36 cellular contexts compared by ENCODE assay signal in the genomic region with DNA sequence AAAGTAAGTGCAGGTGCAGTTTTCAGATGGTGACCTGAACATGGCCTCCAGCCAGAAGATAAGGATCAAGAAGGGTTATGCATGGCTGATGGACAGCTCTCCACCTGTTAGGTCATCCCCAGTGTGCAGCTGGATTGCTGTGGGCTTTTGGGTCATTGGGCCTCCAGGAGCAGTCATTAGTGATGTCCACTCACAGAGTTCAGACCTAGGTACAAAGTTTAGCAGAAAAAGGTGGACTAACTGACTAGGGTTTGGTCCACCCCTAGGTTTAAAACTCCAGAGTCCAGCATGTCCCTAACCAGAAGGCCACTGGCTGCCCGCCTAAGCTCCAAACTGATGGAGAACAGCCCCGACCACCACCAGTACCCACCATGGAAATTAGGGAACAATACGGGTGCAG. TPM values are rescaled to one million over a fixed set of nuclear protein-coding genes. Genes with fewer than 3 reads are reported as not detected.
"Had no signal": no experiment of that assay in that cellular context is flagged by ENCODE, and none has a peak within 500 bp of the region (broad histone marks: within the 10 kb centered on the region; RNA-seq: fewer than 3 reads in every experiment).

No MANE protein-coding gene starts in this region.

- H3K9ac ChIP-seq: KMS-11 had no signal

- H3K27ac Mint-ChIP-seq: activated CD4-positive, alpha-beta T cell treated with anti-CD3 and anti-CD28 coated beads, Interleukin-2, amount 10 ng/mL, durations not matched to agents 7 days and 5 days; activated CD8-positive, alpha-beta T cell treated with anti-CD3 and anti-CD28 coated beads, Interleukin-2, amount 10 ng/mL, durations not matched to agents 7 days and 5 days; activated naive CD4-positive, alpha-beta T cell treated with anti-CD3 and anti-CD28 coated beads, Interleukin-2, amount 10 ng/mL, durations not matched to agents 7 days and 5 days; activated naive CD8-positive, alpha-beta T cell; activated naive CD8-positive, alpha-beta T cell treated with anti-CD3 and anti-CD28 coated beads, Interleukin-2, amount 50 U/mL, for 24 hours; activated T-cell treated with anti-CD3 and anti-CD28 coated beads, Interleukin-2, amount 50 U/mL, for 24 hours; activated T-helper 2 cell treated with anti-CD3 and anti-CD28 coated beads, Interferon-gamma antibody, Interleukin-2, Interleukin-4, amounts not matched to agents 10 μg/mL and 5 μg/mL and 100 μg/mL, durations not matched to agents 14 hours and 24 hours and 36 hours had no signal

- H3K4me2 ChIP-seq: KMS-11 had no signal

- H3K36me3 ChIP-seq: WERI-Rb-1 had no signal

- ATAC-seq: activated CD8-positive, alpha-beta T cell treated with anti-CD3 and anti-CD28 coated beads, Interleukin-2, amount 10 ng/mL, durations not matched to agents 7 days and 5 days; activated naive CD8-positive, alpha-beta T cell treated with anti-CD3 and anti-CD28 coated beads, Interleukin-2, amount 50 U/mL, for 24 hours had no signal

- H3K4me1 Mint-ChIP-seq: activated CD4-positive, alpha-beta T cell treated with anti-CD3 and anti-CD28 coated beads, Interleukin-2, amount 10 ng/mL, durations not matched to agents 7 days and 5 days; activated naive CD4-positive, alpha-beta T cell treated with anti-CD3 and anti-CD28 coated beads, Interleukin-2, amount 10 ng/mL, durations not matched to agents 7 days and 5 days; activated naive CD8-positive, alpha-beta T cell treated with anti-CD3 and anti-CD28 coated beads, Interleukin-2, amount 50 U/mL, for 24 hours; brain had no signal

- H3K36me3 Mint-ChIP-seq: activated naive CD4-positive, alpha-beta T cell treated with anti-CD3 and anti-CD28 coated beads, Interleukin-2, amount 10 ng/mL, durations not matched to agents 7 days and 5 days; activated naive CD8-positive, alpha-beta T cell; brain had no signal

- H3K4me3 Mint-ChIP-seq: activated CD4-positive, alpha-beta T cell treated with anti-CD3 and anti-CD28 coated beads, Interleukin-2, amount 10 ng/mL, durations not matched to agents 7 days and 5 days; activated CD8-positive, alpha-beta T cell treated with anti-CD3 and anti-CD28 coated beads, Interleukin-2, amount 10 ng/mL, durations not matched to agents 7 days and 5 days; activated naive CD4-positive, alpha-beta T cell treated with anti-CD3 and anti-CD28 coated beads, Interleukin-2, amount 10 ng/mL, durations not matched to agents 7 days and 5 days; activated naive CD8-positive, alpha-beta T cell; activated naive CD8-positive, alpha-beta T cell treated with anti-CD3 and anti-CD28 coated beads, Interleukin-2, amount 50 U/mL, for 24 hours; activated T-cell treated with anti-CD3 and anti-CD28 coated beads, Interleukin-2, amount 50 U/mL, for 24 hours; brain had no signal

- H3K9me3 Mint-ChIP-seq: activated CD4-positive, alpha-beta T cell treated with anti-CD3 and anti-CD28 coated beads, Interleukin-2, amount 10 ng/mL, durations not matched to agents 7 days and 5 days; activated naive CD4-positive, alpha-beta T cell treated with anti-CD3 and anti-CD28 coated beads, Interleukin-2, amount 10 ng/mL, durations not matched to agents 7 days and 5 days; activated naive CD8-positive, alpha-beta T cell treated with anti-CD3 and anti-CD28 coated beads, Interleukin-2, amount 50 U/mL, for 24 hours; activated T-cell treated with anti-CD3 and anti-CD28 coated beads, Interleukin-2, amount 50 U/mL, for 24 hours; activated T-helper 2 cell treated with anti-CD3 and anti-CD28 coated beads, Interferon-gamma antibody, Interleukin-2, Interleukin-4, amounts not matched to agents 10 μg/mL and 5 μg/mL and 100 μg/mL, durations not matched to agents 14 hours and 24 hours and 36 hours had no signal

- H3K4me3 ChIP-seq: PC-9 had no signal

- DNase-seq: activated CD4-positive, alpha-beta T cell treated with anti-CD3 and anti-CD28 coated beads for 1 hour; activated CD4-positive, alpha-beta T cell treated with anti-CD3 and anti-CD28 coated beads, Interleukin-2, amount 10 ng/mL, durations not matched to agents 7 days and 5 days; activated CD4-positive, alpha-beta T cell treated with anti-CD3 and anti-CD28 coated beads, Interleukin-2, amount 50 U/mL, for 48 hours; activated CD4-positive, CD25-positive, alpha-beta regulatory T cell; activated CD8-positive, alpha-beta T cell treated with anti-CD3 and anti-CD28 coated beads, Interleukin-2, amount 10 ng/mL, durations not matched to agents 7 days and 5 days; activated naive CD4-positive, alpha-beta T cell treated with anti-CD3 and anti-CD28 coated beads, Interleukin-2, amount 10 ng/mL, durations not matched to agents 7 days and 5 days; activated naive CD8-positive, alpha-beta T cell treated with anti-CD3 and anti-CD28 coated beads, Interleukin-2, amount 50 U/mL, for 24 hours; activated T-cell treated with anti-CD3 and anti-CD28 coated beads, Interleukin-2, amount 50 U/mL, for 24 hours; anterior cingulate cortex; central memory CD4-positive, alpha-beta T cell; MM.1S; MV-4-11; NCI-H1092; NCI-H146; NCI-H187; NCI-H2029 treated with DMSO at 0.1 percent for 48 hours; NCI-H2107; NCI-H2171; NCI-H510A; NCI-H526; NCI-H748 treated with DMSO at 0.1 percent for 48 hours; NK-92 treated with Interleukin-12 subunit alpha and Interleukin-12 subunit beta, amount 100 ng/mL, for 24 hours; PC-9; Right ventricle myocardium superior; SW 1271; T-helper 1 cell; T-helper 2 cell; T-helper 9 cell; WERI-Rb-1 had no signal

- H3K27me3 Mint-ChIP-seq: brain had no signal

- H3K27ac ChIP-seq: KMS-11, PC-9, WERI-Rb-1 had no signal

- H2AFZ ChIP-seq: PC-9 had no signal

RNA-seq across cellular contexts. Expression of a gene that starts 18.3 kb away (rescaled TPM):
- total RNA-seq: activated CD4-positive, alpha-beta T cell treated with anti-CD3 and anti-CD28 coated beads, Interleukin-2, amount 10 ng/mL, durations not matched to agents 7 days and 5 days; activated CD8-positive, alpha-beta T cell treated with anti-CD3 and anti-CD28 coated beads, Interleukin-2, amount 10 ng/mL, durations not matched to agents 7 days and 5 days; activated T-helper 2 cell treated with anti-CD3 and anti-CD28 coated beads, Interferon-gamma antibody, Interleukin-2, Interleukin-4, amounts not matched to agents 10 μg/mL and 5 μg/mL and 100 μg/mL, durations not matched to agents 14 hours and 24 hours and 36 hours; OCI-LY7 had no signal

RNA-seq across cellular contexts. Expression of a gene that starts 30.6 kb away (rescaled TPM):
- total RNA-seq: activated CD4-positive, alpha-beta T cell treated with anti-CD3 and anti-CD28 coated beads, Interleukin-2, amount 10 ng/mL, durations not matched to agents 7 days and 5 days; activated CD8-positive, alpha-beta T cell treated with anti-CD3 and anti-CD28 coated beads, Interleukin-2, amount 10 ng/mL, durations not matched to agents 7 days and 5 days; activated T-helper 2 cell treated with anti-CD3 and anti-CD28 coated beads, Interferon-gamma antibody, Interleukin-2, Interleukin-4, amounts not matched to agents 10 μg/mL and 5 μg/mL and 100 μg/mL, durations not matched to agents 14 hours and 24 hours and 36 hours; cerebellum; LHCN-M2; OCI-LY7; PC-9; Right ventricle myocardium superior had no signal
